ENCODE assay signal across 17 cellular contexts in the genomic region with DNA sequence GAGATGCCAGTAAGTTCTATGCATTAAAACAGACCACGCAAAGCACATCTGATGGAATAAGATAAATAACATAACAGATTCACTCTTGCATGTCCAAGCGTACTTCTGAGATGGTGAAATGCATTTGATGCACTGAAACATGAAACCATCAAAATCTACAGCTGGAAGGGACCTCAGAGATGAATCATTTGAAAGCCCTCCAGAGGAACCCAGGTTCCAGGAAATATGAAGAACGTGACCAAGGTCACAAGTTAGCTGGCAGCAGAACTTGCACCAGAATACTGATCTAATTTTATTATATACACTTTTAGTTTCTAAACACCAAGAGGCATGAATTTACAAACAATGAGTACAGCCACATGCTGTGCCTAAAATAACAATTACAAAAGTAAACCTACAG.
DNase-seq lines count a peak whose midpoint lies in the region; ATAC-seq and TF ChIP-seq lines count a peak whose summit lies in the region.
"Had no signal": no experiment of that assay in that cellular context is flagged by ENCODE, and none has a peak within 500 bp of the region (broad histone marks: within the 10 kb centered on the region; RNA-seq: fewer than 3 reads in every experiment).

No MANE protein-coding gene starts in this region.

- POLR2A ChIA-PET in AG04450 (lab: Yijun Ruan, JAX) = no interaction called here

- ATAC-seq in activated T-cell treated with anti-CD3 and anti-CD28 coated beads, Interleukin-2, amount 50 U/mL, for 4 hours = no peak
- no peak for ATAC-seq in natural killer cell treated with Interleukin-12 subunit alpha and Interleukin-12 subunit beta and Interleukin-15 and Interleukin-18, amount 100 ng/mL, for 72 hours
- ATAC-seq in HG02840 (IDR thresholded peaks at IDR 0.05; ENCODE audit: low FRiP score, unreplicated experiment) = no peak

- DNase-seq in AG04450 (ENCODE audit: low read depth, low spot score) = peak; percentile 38
- peak; percentile 48 for DNase-seq in GM04504 (ENCODE audit: low read depth)
- peak; percentile 38 for DNase-seq in RPMI7951 (ENCODE audit: low read depth)
- DNase-seq in fibroblast of pulmonary artery (ENCODE audit: low read depth) = peak; percentile 75
- DNase-seq in activated T-cell treated with anti-CD3 and anti-CD28 coated beads, Interleukin-2, amount 50 U/mL, for 4 hours = no peak
- no peak for DNase-seq in RPMI8226
- DNase-seq in natural killer cell treated with Interleukin-12 subunit alpha and Interleukin-12 subunit beta and Interleukin-15 and Interleukin-18, amount 100 ng/mL, for 72 hours (ENCODE audit: low spot score) = no peak
- DNase-seq: activated T-cell treated with anti-CD3 and anti-CD28 coated beads, Interleukin-2, amount 50 U/mL, for 24 hours; C1 segment of cervical spinal cord; endodermal cell; Karpas-422; NCI-H748 treated with DMSO at 0.1 percent for 48 hours had no signal

- no peaks in the 10 kb centered on the region for H3K4me1 Mint-ChIP-seq in activated T-cell treated with anti-CD3 and anti-CD28 coated beads, Interleukin-2, amount 50 U/mL, for 4 hours (ENCODE audit: low read depth)
- peaks cover 5 to 14% of the 10 kb centered on the region in 2 donors for H3K4me1 Mint-ChIP-seq in natural killer cell treated with Interleukin-12 subunit alpha and Interleukin-12 subunit beta and Interleukin-15 and Interleukin-18, amount 100 ng/mL, for 72 hours (ENCODE audit: low read depth in 2 of 2)

- no peaks in the 10 kb centered on the region for H3K9me3 Mint-ChIP-seq in activated T-cell treated with anti-CD3 and anti-CD28 coated beads, Interleukin-2, amount 50 U/mL, for 4 hours
- peaks cover 5% of the 10 kb centered on the region for H3K9me3 Mint-ChIP-seq in natural killer cell treated with Interleukin-12 subunit alpha and Interleukin-12 subunit beta and Interleukin-15 and Interleukin-18, amount 100 ng/mL, for 72 hours

- peaks cover 1% of the 10 kb centered on the region for H3K27me3 Mint-ChIP-seq in activated T-cell treated with anti-CD3 and anti-CD28 coated beads, Interleukin-2, amount 50 U/mL, for 4 hours (ENCODE audit: low read depth)
- H3K27me3 Mint-ChIP-seq in natural killer cell treated with Interleukin-12 subunit alpha and Interleukin-12 subunit beta and Interleukin-15 and Interleukin-18, amount 100 ng/mL, for 72 hours = no peaks in the 10 kb centered on the region
- H3K27me3 Mint-ChIP-seq: activated T-cell treated with anti-CD3 and anti-CD28 coated beads, Interleukin-2, amount 50 U/mL, for 24 hours; brain had no signal

- TF ChIP-seq CTCF in AG04450 (IDR thresholded peaks at IDR 0.05; ENCODE audit: low read depth, low read length) (no peak), fibroblast of pulmonary artery (IDR thresholded peaks at IDR 0.05; ENCODE audit: low read length, missing control alignments) (no peak)

- no peak overlapping the region for H3K4me3 Mint-ChIP-seq in activated T-cell treated with anti-CD3 and anti-CD28 coated beads, Interleukin-2, amount 50 U/mL, for 4 hours
- H3K4me3 Mint-ChIP-seq in natural killer cell treated with Interleukin-12 subunit alpha and Interleukin-12 subunit beta and Interleukin-15 and Interleukin-18, amount 100 ng/mL, for 72 hours = no peak overlapping the region
- H3K4me3 Mint-ChIP-seq: activated T-cell treated with anti-CD3 and anti-CD28 coated beads, Interleukin-2, amount 50 U/mL, for 24 hours; endodermal cell had no signal

- no peak overlapping the region for H3K27ac Mint-ChIP-seq in natural killer cell treated with Interleukin-12 subunit alpha and Interleukin-12 subunit beta and Interleukin-15 and Interleukin-18, amount 100 ng/mL, for 72 hours
- H3K27ac Mint-ChIP-seq: activated T-cell treated with anti-CD3 and anti-CD28 coated beads, Interleukin-2, amount 50 U/mL, for 24 hours; endodermal cell had no signal

- H3K27me3 ChIP-seq in AG04450 (ENCODE audit: control insufficient read depth, insufficient read depth, low read length) = no peaks in the 10 kb centered on the region
- H3K27me3 ChIP-seq: neutrophil, SJCRH30 had no signal

- no peak overlapping the region for H3K27ac ChIP-seq in AG04450 (ENCODE audit: low read depth, low read length)
- H3K27ac ChIP-seq: neutrophil, SJCRH30, VCaP had no signal

- H3K4me3 ChIP-seq in AG04450 (ENCODE audit: low read depth, low read length) = no peak overlapping the region
- H3K4me3 ChIP-seq in fibroblast of pulmonary artery (replicated peaks; ENCODE audit: low read depth, low read length) = no peak overlapping the region
- H3K4me3 ChIP-seq: SJCRH30 had no signal

- no peaks in the 10 kb centered on the region for H3K9me3 ChIP-seq in AG04450 (ENCODE audit: control insufficient read depth, insufficient read depth, low read length)
- H3K9me3 ChIP-seq: neutrophil, SJCRH30 had no signal

- CTCF ChIA-PET in AG04450 (lab: Charles Lee) = interaction anchor here (1.2 kb wide), 1 partner anchor 8 kb away, joined by 3 read pairs; no protein-coding TSS in a partner anchor

- no peaks in the 10 kb centered on the region for H3K36me3 Mint-ChIP-seq in activated T-cell treated with anti-CD3 and anti-CD28 coated beads, Interleukin-2, amount 50 U/mL, for 4 hours (ENCODE audit: insufficient read depth)
- H3K36me3 Mint-ChIP-seq in natural killer cell treated with Interleukin-12 subunit alpha and Interleukin-12 subunit beta and Interleukin-15 and Interleukin-18, amount 100 ng/mL, for 72 hours = no peaks in the 10 kb centered on the region
- H3K36me3 Mint-ChIP-seq: brain had no signal

Comparison
In these comparisons a context has a peak if more than half of its experiments do, and no peak if none do; other contexts are left out.
1. DNase-seq: peak in AG04450 (single experiment), GM04504 (single experiment), RPMI7951 (single experiment) and fibroblast of pulmonary artery (single experiment); none in activated T-cell treated with anti-CD3 and anti-CD28 coated beads, Interleukin-2, amount 50 U/mL, for 4 hours (single experiment), RPMI8226 (single experiment) and natural killer cell treated with Interleukin-12 subunit alpha and Interleukin-12 subunit beta and Interleukin-15 and Interleukin-18, amount 100 ng/mL, for 72 hours (single experiment).